ENCODE assay signal across 32 cellular contexts in the genomic region with DNA sequence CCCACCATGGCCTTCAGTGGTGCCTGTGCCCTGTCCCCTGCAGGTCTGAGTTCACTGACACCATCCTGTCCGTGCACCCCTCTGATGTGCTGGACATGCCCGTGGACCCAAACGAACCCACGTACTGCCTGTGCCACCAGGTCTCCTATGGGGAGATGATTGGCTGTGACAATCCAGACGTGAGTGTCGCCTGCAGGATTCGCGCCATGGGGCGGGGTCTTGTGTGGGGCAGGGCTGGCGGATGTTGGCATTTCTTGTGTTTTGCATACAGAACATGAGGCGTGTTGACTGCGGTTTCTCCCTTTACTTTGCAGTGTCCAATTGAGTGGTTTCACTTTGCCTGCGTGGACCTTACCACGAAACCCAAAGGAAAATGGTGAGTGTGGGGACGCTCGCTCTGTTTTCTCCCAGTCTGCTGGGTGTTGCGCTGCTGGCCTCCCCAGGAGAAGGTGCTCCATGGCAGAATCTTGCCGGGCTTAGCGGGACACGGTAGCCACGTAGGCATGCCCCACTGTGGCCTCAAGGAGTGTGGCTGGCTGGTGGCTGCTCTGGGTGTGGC. TPM values are rescaled to one million over a fixed set of nuclear protein-coding genes. Genes with fewer than 3 reads are reported as not detected.
"Had no signal": no experiment of that assay in that cellular context is flagged by ENCODE, and none has a peak within 500 bp of the region (broad histone marks: within the 10 kb centered on the region; RNA-seq: fewer than 3 reads in every experiment).

No MANE protein-coding gene starts in this region.

- H3K9me3 Mint-ChIP-seq: activated CD8-positive, alpha-beta T cell treated with anti-CD3 and anti-CD28 coated beads for 36 hours; activated naive CD4-positive, alpha-beta T cell treated with anti-CD3 and anti-CD28 coated beads, Interleukin-2, amount 50 U/mL, for 24 hours; activated naive CD8-positive, alpha-beta T cell treated with anti-CD3 and anti-CD28 coated beads, Interleukin-2, amount 50 U/mL, for 24 hours; activated T-cell treated with anti-CD3 and anti-CD28 coated beads, Interleukin-2, amount 50 U/mL, for 4 hours; activated T-helper 17 cell treated with anti-CD3 and anti-CD28 coated beads, Interleukin-2, amount 50 U/mL, for 72 hours; effector memory CD8-positive, alpha-beta T cell; immature natural killer cell had no signal

- ATAC-seq: activated CD8-positive, alpha-beta T cell treated with anti-CD3 and anti-CD28 coated beads for 36 hours; activated naive CD8-positive, alpha-beta T cell treated with anti-CD3 and anti-CD28 coated beads, Interleukin-2, amount 50 U/mL, for 24 hours; activated T-cell treated with anti-CD3 and anti-CD28 coated beads, Interleukin-2, amount 50 U/mL, for 4 hours; activated T-helper 17 cell treated with anti-CD3 and anti-CD28 coated beads, Interleukin-2, amount 50 U/mL, for 72 hours; effector memory CD8-positive, alpha-beta T cell; esophagus mucosa; left colon; naive thymus-derived CD4-positive, alpha-beta T cell; pancreas; stimulated activated naive B cell treated with anti-CD40 and anti-IgM and Interleukin-4, amounts not matched to agents 10 μg/mL and 1 μg/mL and 100 μg/mL, for 72 hours had no signal

- H3K4me3 Mint-ChIP-seq: activated CD4-positive, alpha-beta T cell treated with anti-CD3 and anti-CD28 coated beads, Interleukin-2, amount 10 ng/mL, durations not matched to agents 7 days and 5 days; activated CD8-positive, alpha-beta T cell treated with anti-CD3 and anti-CD28 coated beads for 36 hours; activated naive CD4-positive, alpha-beta T cell treated with anti-CD3 and anti-CD28 coated beads, Interleukin-2, amount 50 U/mL, for 24 hours; activated naive CD8-positive, alpha-beta T cell treated with anti-CD3 and anti-CD28 coated beads, Interleukin-2, amount 50 U/mL, for 24 hours; activated T-cell treated with anti-CD3 and anti-CD28 coated beads, Interleukin-2, amount 50 U/mL, for 4 hours; activated T-helper 17 cell treated with anti-CD3 and anti-CD28 coated beads, Interleukin-2, amount 50 U/mL, for 72 hours; effector memory CD8-positive, alpha-beta T cell; immature natural killer cell; naive thymus-derived CD4-positive, alpha-beta T cell; stimulated activated naive B cell treated with anti-CD40 and anti-IgM and Interleukin-4, amounts not matched to agents 10 μg/mL and 1 μg/mL and 100 μg/mL, for 72 hours had no signal

- H3K4me2 ChIP-seq: smooth muscle cell had no signal

- H3K4me1 ChIP-seq: pancreas, prostate gland, stomach, thyroid gland had no signal

- H3K27ac ChIP-seq: pancreas, prostate gland, stomach, thyroid gland had no signal

- H3K27ac Mint-ChIP-seq: activated CD4-positive, alpha-beta T cell treated with anti-CD3 and anti-CD28 coated beads, Interleukin-2, amount 10 ng/mL, durations not matched to agents 7 days and 5 days; activated CD8-positive, alpha-beta T cell treated with anti-CD3 and anti-CD28 coated beads for 36 hours; activated naive CD4-positive, alpha-beta T cell treated with anti-CD3 and anti-CD28 coated beads, Interleukin-2, amount 50 U/mL, for 24 hours; activated naive CD8-positive, alpha-beta T cell treated with anti-CD3 and anti-CD28 coated beads, Interleukin-2, amount 50 U/mL, for 24 hours; activated T-helper 17 cell treated with anti-CD3 and anti-CD28 coated beads, Interleukin-2, amount 50 U/mL, for 72 hours; effector memory CD8-positive, alpha-beta T cell; immature natural killer cell; naive thymus-derived CD4-positive, alpha-beta T cell had no signal

- FAIRE-seq: kidney, pancreas had no signal

- H3K4me3 ChIP-seq: pancreas, prostate gland, smooth muscle cell, stomach, thyroid gland had no signal

- H3K27me3 Mint-ChIP-seq: activated CD4-positive, alpha-beta T cell treated with anti-CD3 and anti-CD28 coated beads, Interleukin-2, amount 10 ng/mL, durations not matched to agents 7 days and 5 days; activated CD8-positive, alpha-beta T cell treated with anti-CD3 and anti-CD28 coated beads for 36 hours; activated naive CD4-positive, alpha-beta T cell treated with anti-CD3 and anti-CD28 coated beads, Interleukin-2, amount 50 U/mL, for 24 hours; activated naive CD8-positive, alpha-beta T cell treated with anti-CD3 and anti-CD28 coated beads, Interleukin-2, amount 50 U/mL, for 24 hours; activated T-helper 17 cell treated with anti-CD3 and anti-CD28 coated beads, Interleukin-2, amount 50 U/mL, for 72 hours; effector memory CD8-positive, alpha-beta T cell; naive thymus-derived CD4-positive, alpha-beta T cell; stimulated activated naive B cell treated with anti-CD40 and anti-IgM and Interleukin-4, amounts not matched to agents 10 μg/mL and 1 μg/mL and 100 μg/mL, for 72 hours had no signal

- H3K9me3 ChIP-seq: pancreas, prostate gland, stomach, thyroid gland had no signal

- H3K4me1 Mint-ChIP-seq: activated CD4-positive, alpha-beta T cell treated with anti-CD3 and anti-CD28 coated beads, Interleukin-2, amount 10 ng/mL, durations not matched to agents 7 days and 5 days; activated naive CD4-positive, alpha-beta T cell treated with anti-CD3 and anti-CD28 coated beads, Interleukin-2, amount 50 U/mL, for 24 hours; activated naive CD8-positive, alpha-beta T cell treated with anti-CD3 and anti-CD28 coated beads, Interleukin-2, amount 50 U/mL, for 24 hours; activated T-helper 17 cell treated with anti-CD3 and anti-CD28 coated beads, Interleukin-2, amount 50 U/mL, for 72 hours; immature natural killer cell had no signal

- H3K27me3 ChIP-seq: pancreas, stomach, thyroid gland had no signal

- DNase-seq: activated CD4-positive, alpha-beta T cell treated with anti-CD3 and anti-CD28 coated beads, Interleukin-2, amount 10 ng/mL, durations not matched to agents 7 days and 5 days; activated CD4-positive, CD25-positive, alpha-beta regulatory T cell treated with anti-CD3 and anti-CD28 coated beads, Interleukin-2, amount 50 U/mL, for 72 hours; activated CD8-positive, alpha-beta T cell treated with anti-CD3 and anti-CD28 coated beads for 36 hours; activated naive CD8-positive, alpha-beta T cell treated with anti-CD3 and anti-CD28 coated beads, Interleukin-2, amount 50 U/mL, for 24 hours; activated T-cell treated with anti-CD3 and anti-CD28 coated beads, Interleukin-2, amount 50 U/mL, for 4 hours; amygdala; caudate nucleus; cortex of kidney; effector memory CD8-positive, alpha-beta T cell; foreskin fibroblast; head of caudate nucleus; hippocampal formation; immature natural killer cell; kidney; left colon; mammary epithelial cell; midbrain; naive thymus-derived CD4-positive, alpha-beta T cell; retina; stimulated activated CD4-positive, alpha-beta T cell treated with anti-CD3 and anti-CD28 coated beads, Interleukin-1b, Interleukin-23, amount 100 ng/mL, for 48 hours; stimulated activated CD4-positive, alpha-beta T cell treated with anti-CD3 and anti-CD28 coated beads, Interleukin-4, amount 100 ng/mL, for 4 hours; stimulated activated CD8-positive, alpha-beta memory T cell treated with anti-CD3 and anti-CD28 coated beads, Interleukin-4, amount 100 ng/mL, for 48 hours; stimulated activated naive B cell treated with anti-CD40 and anti-IgM and Interleukin-4, amounts not matched to agents 10 μg/mL and 1 μg/mL and 100 μg/mL, for 72 hours; stomach; thyroid gland had no signal

RNA-seq across cellular contexts. Expression of a gene that starts 53.6 kb away (rescaled TPM):
- total RNA-seq: activated CD4-positive, alpha-beta T cell treated with anti-CD3 and anti-CD28 coated beads, Interleukin-2, amount 10 ng/mL, durations not matched to agents 7 days and 5 days; esophagus mucosa; mammary epithelial cell; pancreas; smooth muscle cell; thyroid gland had no signal
- polyA plus RNA-seq: immature natural killer cell; mammary epithelial cell; naive thymus-derived CD4-positive, alpha-beta T cell; neural cell; pancreas; stomach had no signal
